ENCODE assay signal across 19 cellular contexts in genomic region chr6:90290991-90291390, GRCh38. TPM values are rescaled to one million over a fixed set of nuclear protein-coding genes. Genes with fewer than 3 reads are reported as not detected.
DNase-seq lines count a peak whose midpoint lies in the region; ATAC-seq and TF ChIP-seq lines count a peak whose summit lies in the region.
"Had no signal": no experiment of that assay in that cellular context is flagged by ENCODE, and none has a peak within 500 bp of the region (broad histone marks: within the 10 kb centered on the region; RNA-seq: fewer than 3 reads in every experiment).

No MANE protein-coding gene starts in this region.

- 73% methylated on average over 3 of the region's 3 CpGs for WGBS in right lobe of liver (ENCODE audit: insufficient coverage, low coverage, low lambda C conversion rate, missing lambda C conversion rate)

- no peaks in the 10 kb centered on the region for H3K36me3 ChIP-seq in CD4-positive, CD25-positive, alpha-beta regulatory T cell (ENCODE audit: control insufficient read depth, insufficient read depth, low read length)
- H3K36me3 ChIP-seq in DOHH2 (ENCODE audit: control insufficient read depth, low read length), result peaks cover 98% of the 10 kb centered on the region
- H3K36me3 ChIP-seq in right lobe of liver, result no peaks in the 10 kb centered on the region
- no peaks in the 10 kb centered on the region for H3K36me3 ChIP-seq in MG63
- H3K36me3 ChIP-seq in MM.1S (replicated peaks; ENCODE audit: insufficient read depth, low read length), result no peaks in the 10 kb centered on the region
- H3K36me3 ChIP-seq: cardiac muscle cell, ovary, transverse colon had no signal

- peaks cover 66% of the 10 kb centered on the region for H3K27me3 Mint-ChIP-seq in CD4-positive, CD25-positive, alpha-beta regulatory T cell
- H3K27me3 Mint-ChIP-seq in activated T-helper 17 cell treated with anti-CD3 and anti-CD28 coated beads, Interleukin-2, amount 50 U/mL, for 72 hours, result peaks cover 3% of the 10 kb centered on the region

- ATAC-seq in CD4-positive, CD25-positive, alpha-beta regulatory T cell (ENCODE audit: low read depth in 2 of 2), result no peak
- no peak for ATAC-seq in activated T-helper 17 cell treated with anti-CD3 and anti-CD28 coated beads, Interleukin-2, amount 50 U/mL, for 72 hours (replicated peaks)
- no peak for ATAC-seq in right lobe of liver
- ATAC-seq in GM21576 (IDR thresholded peaks at IDR 0.05; ENCODE audit: unreplicated experiment), result no peak
- ATAC-seq: effector memory CD8-positive, alpha-beta T cell; left cardiac atrium had no signal

- peaks cover 89% of the 10 kb centered on the region for H3F3A ChIP-seq in DOHH2 (ENCODE audit: control insufficient read depth, insufficient read depth)
- H3F3A ChIP-seq in MM.1S (ENCODE audit: insufficient read depth, low read length), result peaks cover 18% of the 10 kb centered on the region

- no peak for TF ChIP-seq POLR2A in right lobe of liver (IDR thresholded peaks at IDR 0.05)

- H3K4me2 ChIP-seq in DOHH2 (ENCODE audit: low read length), result peak overlapping the region; percentile 94
- no peak overlapping the region for H3K4me2 ChIP-seq in MM.1S (ENCODE audit: low read depth, low read length)

- H3K79me2 ChIP-seq in DOHH2 (ENCODE audit: control insufficient read depth, low read length), result peaks cover 100% of the 10 kb centered on the region
- peaks cover 74% of the 10 kb centered on the region for H3K79me2 ChIP-seq in MM.1S (ENCODE audit: low read length)

- peaks cover 7% of the 10 kb centered on the region for H3K36me3 Mint-ChIP-seq in CD4-positive, CD25-positive, alpha-beta regulatory T cell
- peaks cover 46% of the 10 kb centered on the region for H3K36me3 Mint-ChIP-seq in activated T-helper 17 cell treated with anti-CD3 and anti-CD28 coated beads, Interleukin-2, amount 50 U/mL, for 72 hours (ENCODE audit: low read depth)

- peaks cover 0 to 4% of the 10 kb centered on the region in 2 experiments for H3K9me3 ChIP-seq in CD4-positive, CD25-positive, alpha-beta regulatory T cell (ENCODE audit: control insufficient read depth in 2 of 2, low read length in 2 of 2)
- H3K9me3 ChIP-seq in DOHH2 (ENCODE audit: control insufficient read depth, insufficient read depth, low read length) (no peaks in the 10 kb centered on the region), right lobe of liver (no peaks in the 10 kb centered on the region), MG63 (peaks cover 9% of the 10 kb centered on the region; the same call in 1 of the 2 replicates), MM.1S (replicated peaks; ENCODE audit: insufficient read depth, low read length) (no peaks in the 10 kb centered on the region)
- H3K9me3 ChIP-seq: ovary, transverse colon had no signal

- peaks cover 10% of the 10 kb centered on the region for H3K27me3 ChIP-seq in CD4-positive, CD25-positive, alpha-beta regulatory T cell (ENCODE audit: control insufficient read depth, insufficient read depth, low read length)
- H3K27me3 ChIP-seq in DOHH2 (ENCODE audit: control insufficient read depth, low read length) (no peaks in the 10 kb centered on the region), right lobe of liver (no peaks in the 10 kb centered on the region), MG63 (peaks cover 17% of the 10 kb centered on the region), MM.1S (replicated peaks; ENCODE audit: insufficient read depth, low read length) (no peaks in the 10 kb centered on the region)
- H3K27me3 ChIP-seq: ovary had no signal

- TF ChIP-seq CTCF in DOHH2 (IDR thresholded peaks at IDR 0.05; ENCODE audit: low read depth, low read length, poor library complexity, severe bottlenecking), result no peak
- no peak for TF ChIP-seq CTCF in right lobe of liver (IDR thresholded peaks at IDR 0.05)
- TF ChIP-seq CTCF in MM.1S (IDR thresholded peaks at IDR 0.05; ENCODE audit: low read length), result no peak

- H3K27ac ChIP-seq in CD4-positive, CD25-positive, alpha-beta regulatory T cell (ENCODE audit: insufficient read depth, low read length, poor library complexity, severe bottlenecking), result no peak overlapping the region
- H3K27ac ChIP-seq in DOHH2 (ENCODE audit: low read depth, low read length) (peak overlapping the region; percentile 96), right lobe of liver (peak overlapping the region; percentile 6 to 89 (median 63)), MM.1S (ENCODE audit: low read length) (no peak overlapping the region)
- H3K27ac ChIP-seq: cardiac muscle cell, ovary, transverse colon had no signal

- H3K4me1 ChIP-seq in CD4-positive, CD25-positive, alpha-beta regulatory T cell (ENCODE audit: control insufficient read depth, insufficient read depth, low read length, poor library complexity, severe bottlenecking), result peaks cover 34% of the 10 kb centered on the region
- H3K4me1 ChIP-seq in DOHH2 (ENCODE audit: control insufficient read depth, low read length) (peaks cover 78% of the 10 kb centered on the region), right lobe of liver (peaks cover 0 to 70% (median 21%) of the 10 kb centered on the region in 4 donors), MM.1S (ENCODE audit: low read length) (peaks cover 15% of the 10 kb centered on the region)

- H3K4me3 ChIP-seq in CD4-positive, CD25-positive, alpha-beta regulatory T cell (ENCODE audit: low read depth, low read length), result no peak overlapping the region
- H3K4me3 ChIP-seq in DOHH2 (ENCODE audit: low read length), result peak overlapping the region; percentile 79
- no peak overlapping the region for H3K4me3 ChIP-seq in right lobe of liver
- H3K4me3 ChIP-seq in MG63, result no peak overlapping the region
- no peak overlapping the region for H3K4me3 ChIP-seq in MM.1S (ENCODE audit: low read length)
- H3K4me3 ChIP-seq: cardiac muscle cell, ovary, transverse colon had no signal

- peak overlapping the region in 3 of 4 donors; percentile 10 to 55 (median 38) for H3K4me3 Mint-ChIP-seq in CD4-positive, CD25-positive, alpha-beta regulatory T cell
- peak overlapping the region; percentile 55 for H3K4me3 Mint-ChIP-seq in activated T-helper 17 cell treated with anti-CD3 and anti-CD28 coated beads, Interleukin-2, amount 50 U/mL, for 72 hours
- H3K4me3 Mint-ChIP-seq: effector memory CD8-positive, alpha-beta T cell had no signal

- H3K9me2 ChIP-seq in DOHH2 (replicated peaks; ENCODE audit: control insufficient read depth, low read length) (no peaks in the 10 kb centered on the region), MM.1S (replicated peaks; ENCODE audit: insufficient read depth, low read length) (no peaks in the 10 kb centered on the region)

- H3K9ac ChIP-seq in MM.1S (ENCODE audit: low read length), result no peak overlapping the region

- H3K4me1 Mint-ChIP-seq in CD4-positive, CD25-positive, alpha-beta regulatory T cell, result peaks cover 22 to 79% (median 54%) of the 10 kb centered on the region in 4 donors
- peaks cover 43% of the 10 kb centered on the region for H3K4me1 Mint-ChIP-seq in activated T-helper 17 cell treated with anti-CD3 and anti-CD28 coated beads, Interleukin-2, amount 50 U/mL, for 72 hours

- no peak for DNase-seq in CD4-positive, CD25-positive, alpha-beta regulatory T cell
- DNase-seq in right lobe of liver (no peak), MG63 (no peak), MM.1S (no peak)
- DNase-seq in stimulated activated naive CD4-positive, alpha-beta T cell treated with Interleukin-2 at 50 U/mL for 16 hours (lab: John Stamatoyannopoulos, UW), result no peak
- DNase-seq: activated CD4-positive, alpha-beta T cell treated with anti-CD3 and anti-CD28 coated beads, Interleukin-2, amount 50 U/mL, for 1 hour; AML-193; DMS 273 treated with DMSO at 0.1 percent for 48 hours; effector memory CD8-positive, alpha-beta T cell; left cardiac atrium; NCI-H1417; ovary; Right ventricle myocardium superior; T1000; transverse colon had no signal

- no peak overlapping the region for H3K27ac Mint-ChIP-seq in CD4-positive, CD25-positive, alpha-beta regulatory T cell
- H3K27ac Mint-ChIP-seq in activated T-helper 17 cell treated with anti-CD3 and anti-CD28 coated beads, Interleukin-2, amount 50 U/mL, for 72 hours, result peak overlapping the region; percentile 20
- H3K27ac Mint-ChIP-seq: effector memory CD8-positive, alpha-beta T cell had no signal

- H4K20me1 ChIP-seq in DOHH2 (ENCODE audit: control insufficient read depth, insufficient read depth, low read depth, low read length) (peaks cover 21% of the 10 kb centered on the region), MM.1S (ENCODE audit: insufficient read depth, low read length) (no peaks in the 10 kb centered on the region)

- H3K9me3 Mint-ChIP-seq in CD4-positive, CD25-positive, alpha-beta regulatory T cell, result peaks cover 0 to 3% (median 2%) of the 10 kb centered on the region in 7 donors
- H3K9me3 Mint-ChIP-seq in activated T-helper 17 cell treated with anti-CD3 and anti-CD28 coated beads, Interleukin-2, amount 50 U/mL, for 72 hours, result no peaks in the 10 kb centered on the region
- H3K9me3 Mint-ChIP-seq: effector memory CD8-positive, alpha-beta T cell had no signal

- no peak overlapping the region for H2AFZ ChIP-seq in MM.1S (ENCODE audit: low read length)

- intact Hi-C loops in right lobe of liver (cut with DNase I), result no loop called here

RNA-seq across cellular contexts. Expression of gene BACH2, which starts 5.7 kb away (rescaled TPM):
- 51.3 TPM for total RNA-seq in CD4-positive, CD25-positive, alpha-beta regulatory T cell
- 10 to 100 TPM in 1 of 4 donors, 1 to 10 TPM in 3; 3.8 to 12.2 (median 5.7) TPM for polyA plus RNA-seq in CD4-positive, CD25-positive, alpha-beta regulatory T cell
- 10 to 100 TPM in 1 of 2 donors, 1 to 10 TPM in 1; 3.0 to 22.9 TPM for total RNA-seq in activated T-helper 17 cell treated with anti-CD3 and anti-CD28 coated beads, Interleukin-2, amount 50 U/mL, for 72 hours
- total RNA-seq in right lobe of liver, result 10 to 100 TPM in 1 of 6 experiments, 1 to 10 TPM in 5; 2.6 to 12.6 (median 3.1) TPM
- total RNA-seq in MG63 (2014; rRNA removed; shearing (Covaris generic); ENCODE audit: low replicate concordance), result not detected in 2 replicates

Comparison
In these comparisons a context has a peak if more than half of its experiments do, and no peak if none do; other contexts are left out.
1. H3K27ac ChIP-seq: peak in DOHH2 (single experiment) and right lobe of liver (3 of 3); none in CD4-positive, CD25-positive, alpha-beta regulatory T cell (single experiment) and MM.1S (single experiment).